In genomic region chr6:118810420-118811027, GRCh38 we compare ENCODE assay signal across 9 cellular contexts.
DNase-seq lines count a peak whose midpoint lies in the region; ATAC-seq and TF ChIP-seq lines count a peak whose summit lies in the region.
"Had no signal": no experiment of that assay in that cellular context is flagged by ENCODE, and none has a peak within 500 bp of the region (broad histone marks: within the 10 kb centered on the region; RNA-seq: fewer than 3 reads in every experiment).

No MANE protein-coding gene starts in this region.

- H3K27ac Mint-ChIP-seq in CD4-positive, alpha-beta T cell = peak overlapping the region; percentile 87

- no peaks in the 10 kb centered on the region for H3K27me3 Mint-ChIP-seq in CD4-positive, alpha-beta T cell

- no peaks in the 10 kb centered on the region for H3K4me1 ChIP-seq in HAP-1

- peak; percentile 25 to 68 (median 53) for DNase-seq in CD4-positive, alpha-beta T cell
- DNase-seq in KG1 (lab: John Stamatoyannopoulos, UW) (peak; percentile 40), activated T-cell treated with anti-CD3 and anti-CD28 coated beads for 24 hours (ENCODE audit: low read depth) (peak; percentile 42), NCI-H2196 (lab: John Stamatoyannopoulos, UW; ENCODE audit: unreplicated experiment) (no peak), NCI-H1436 treated with DMSO at 0.1 percent for 48 hours (lab: John Stamatoyannopoulos, UW) (no peak), HAP-1 (ENCODE audit: low spot score in 2 of 2) (no peak)
- DNase-seq in stimulated activated CD4-positive, alpha-beta T cell treated with anti-CD3 and anti-CD28 coated beads, Interleukin-2, amount 100 ng/mL, for 4 hours (ENCODE audit: low read depth) = peak; percentile 56

- no peak overlapping the region for H3K4me3 ChIP-seq in HAP-1
- H3K4me3 ChIP-seq: cardiac muscle cell had no signal

- no peaks in the 10 kb centered on the region for H3K9me3 ChIP-seq in CD4-positive, alpha-beta T cell (ENCODE audit: control insufficient read depth, low read length)
- H3K9me3 ChIP-seq in HAP-1 = no peaks in the 10 kb centered on the region

- peak; percentile 98 for ATAC-seq in CD4-positive, alpha-beta T cell (ENCODE audit: poor library complexity)
- ATAC-seq in GM21447 (IDR thresholded peaks at IDR 0.05; ENCODE audit: unreplicated experiment) = peak; percentile 86

- CTCF ChIA-PET in CD4-positive, alpha-beta T cell (lab: Charles Lee) = interaction anchor here (1.9 kb wide), 1 partner anchor 10 kb away, joined by 12 read pairs; no protein-coding TSS in a partner anchor

- H3K36me3 ChIP-seq in HAP-1 (replicated peaks) = no peaks in the 10 kb centered on the region
- H3K36me3 ChIP-seq: cardiac muscle cell had no signal

- no peaks in the 10 kb centered on the region for H3K27me3 ChIP-seq in CD4-positive, alpha-beta T cell (ENCODE audit: control insufficient read depth, insufficient read depth, low read length)
- H3K27me3 ChIP-seq in HAP-1 (ENCODE audit: low read depth) = no peaks in the 10 kb centered on the region
- H3K27me3 ChIP-seq: cardiac muscle cell had no signal

- no peak overlapping the region for H3K27ac ChIP-seq in CD4-positive, alpha-beta T cell (ENCODE audit: low read depth, low read length)
- H3K27ac ChIP-seq: cardiac muscle cell had no signal

- TF ChIP-seq CTCF in CD4-positive, alpha-beta T cell (IDR thresholded peaks at IDR 0.05) = no peak

- intact Hi-C loops in CD4-positive, alpha-beta T cell (cut with DNase I, micrococcal nuclease) = loop anchor here (5.0 to 10.0 kb wide), 4 partner anchors 54 to 264 kb away; partner anchors contain the start of genes ASF1A (in 1 of the 2) and FAM184A (in 1 of the 2)

- POLR2A ChIA-PET in CD4-positive, alpha-beta T cell (lab: Charles Lee) = interaction anchor here (0.6 to 3.5 kb wide), 5 partner anchors 8 to 146 kb away, joined by 3 to 55 read pairs (median 4); partner anchors contain the start of gene ASF1A

- peaks cover 61% of the 10 kb centered on the region for H3K4me1 Mint-ChIP-seq in CD4-positive, alpha-beta T cell (ENCODE audit: low read depth)

- peaks cover 13% of the 10 kb centered on the region for H3K36me3 Mint-ChIP-seq in CD4-positive, alpha-beta T cell (ENCODE audit: low read depth)

- in situ Hi-C loops in HAP-1 (cut with MboI; ENCODE audit: low sequenced_read_pairs) = no loop called here

- H3K4me3 Mint-ChIP-seq in CD4-positive, alpha-beta T cell = peak overlapping the region; percentile 81

- H3K9me3 Mint-ChIP-seq in CD4-positive, alpha-beta T cell = peaks cover 7% of the 10 kb centered on the region

Comparison
In these comparisons a context has a peak if more than half of its experiments do, and no peak if none do; other contexts are left out.
1. DNase-seq: peak in CD4-positive, alpha-beta T cell (10 of 10), KG1 (single experiment), activated T-cell treated with anti-CD3 and anti-CD28 coated beads for 24 hours (single experiment) and stimulated activated CD4-positive, alpha-beta T cell treated with anti-CD3 and anti-CD28 coated beads, Interleukin-2, amount 100 ng/mL, for 4 hours (single experiment); none in NCI-H2196 (single experiment), NCI-H1436 treated with DMSO at 0.1 percent for 48 hours (single experiment) and HAP-1 (0 of 2).